24 cellular contexts compared by ENCODE assay signal in genomic region chr9:77885104-77885672, GRCh38.
DNase-seq lines count a peak whose midpoint lies in the region; ATAC-seq, FAIRE-seq and TF ChIP-seq lines count a peak whose summit lies in the region.
"Had no signal": no experiment of that assay in that cellular context is flagged by ENCODE, and none has a peak within 500 bp of the region (broad histone marks: within the 10 kb centered on the region; RNA-seq: fewer than 3 reads in every experiment).

No MANE protein-coding gene starts in this region.

- no peaks in the 10 kb centered on the region for H4K20me1 ChIP-seq in HCT116 (ENCODE audit: insufficient read depth)

- H3K27ac ChIP-seq in HCT116 (ENCODE audit: low read depth, low read length) (no peak overlapping the region), gastroesophageal sphincter (peak overlapping the region in 3 of 4 donors; percentile 28 to 69 (median 52)), parathyroid adenoma (no peak overlapping the region)
- H3K27ac ChIP-seq: lower lobe of right lung had no signal

- TF ChIP-seq CTCF in HCT116 (IDR thresholded peaks at IDR 0.05 in 2 of 3, conservative IDR thresholded peaks at IDR 0.05 in 1 of 3; ENCODE audit: borderline replicate concordance in 1 of 3, insufficient read depth in 1 of 3, low read depth in 2 of 3, low read length in 2 of 3) (no peak), WTC11 (IDR thresholded peaks at IDR 0.05) (no peak), gastroesophageal sphincter (IDR thresholded peaks at IDR 0.05) (no peak), parathyroid adenoma (IDR thresholded peaks at IDR 0.05) (no peak)

- H3K4me3 ChIP-seq in HCT116 (replicated peaks in 1 of 2; ENCODE audit: low read depth in 1 of 2, low read length in 2 of 2): no peak overlapping the region
- H3K4me3 ChIP-seq in gastroesophageal sphincter: no peak overlapping the region
- no peak overlapping the region for H3K4me3 ChIP-seq in parathyroid adenoma (ENCODE audit: low read depth, low read length)
- H3K4me3 ChIP-seq: coronary artery, lower lobe of right lung had no signal

- H3K9ac ChIP-seq in HCT116 (ENCODE audit: low read length): no peak overlapping the region
- H3K9ac ChIP-seq in parathyroid adenoma: no peak overlapping the region

- H3K27me3 Mint-ChIP-seq in WTC11 (ENCODE audit: low read depth): no peaks in the 10 kb centered on the region
- H3K27me3 Mint-ChIP-seq: CD4-positive, CD25-positive, alpha-beta regulatory T cell; T-helper 17 cell had no signal

- H3K79me2 ChIP-seq in HCT116 (ENCODE audit: insufficient read depth, low read length) (no peaks in the 10 kb centered on the region), parathyroid adenoma (no peaks in the 10 kb centered on the region)

- peaks cover 16 to 29% of the 10 kb centered on the region in 2 experiments for H3K4me1 ChIP-seq in HCT116 (ENCODE audit: control insufficient read depth in 1 of 2, insufficient read depth in 2 of 2, low read length in 2 of 2)
- H3K4me1 ChIP-seq in gastroesophageal sphincter: peaks cover 18 to 72% (median 22%) of the 10 kb centered on the region in 3 donors
- no peaks in the 10 kb centered on the region for H3K4me1 ChIP-seq in parathyroid adenoma

- H3K4me2 ChIP-seq in HCT116 (ENCODE audit: low read length): peak overlapping the region; percentile 39
- H3K4me2 ChIP-seq in parathyroid adenoma (ENCODE audit: low read length): peak overlapping the region; percentile 15

- ATAC-seq in HCT116: no peak
- ATAC-seq in WTC11: peak; percentile 27; the same call in 1 of the 2 replicates
- no peak for ATAC-seq in gastroesophageal sphincter
- ATAC-seq: lower lobe of right lung, T-helper 17 cell had no signal

- H3K9me3 ChIP-seq in HCT116 (ENCODE audit: control insufficient read depth in 1 of 2, insufficient read depth in 1 of 2, low read depth in 1 of 2, low read length in 2 of 2) (no peaks in the 10 kb centered on the region), gastroesophageal sphincter (no peaks in the 10 kb centered on the region), parathyroid adenoma (ENCODE audit: control insufficient read depth, low read length) (no peaks in the 10 kb centered on the region)
- H3K9me3 ChIP-seq: lower lobe of right lung had no signal

- RAD21 ChIA-PET in HCT116 (lab: Charles Lee; ENCODE audit: low non-redundant PET in 1 of 2, low total read pairs in 2 of 2, uncharacterized antibody in 2 of 2, unreplicated experiment in 2 of 2): no interaction called here

- H2AFZ ChIP-seq in HCT116 (ENCODE audit: low read depth, low read length, poor library complexity, severe bottlenecking) (no peak overlapping the region), parathyroid adenoma (no peak overlapping the region)

- POLR2A ChIA-PET in HCT116 (lab: Charles Lee): no interaction called here
- POLR2A ChIA-PET in WTC11 (lab: Charles Lee): interaction anchor here (1.3 kb wide), 1 partner anchor 26 kb away, joined by 3 read pairs; no protein-coding TSS in a partner anchor

- H3K4me1 Mint-ChIP-seq in WTC11: peaks cover 34% of the 10 kb centered on the region
- H3K4me1 Mint-ChIP-seq: naive B cell had no signal

- no peak for TF ChIP-seq POLR2A in HCT116 (IDR thresholded peaks at IDR 0.05; ENCODE audit: borderline replicate concordance, extremely low read depth, insufficient read depth, insufficient read length)
- no peak for TF ChIP-seq POLR2A in gastroesophageal sphincter (IDR thresholded peaks at IDR 0.05)

- no peaks in the 10 kb centered on the region for H3K9me3 Mint-ChIP-seq in WTC11
- H3K9me3 Mint-ChIP-seq: CD4-positive, CD25-positive, alpha-beta regulatory T cell; naive B cell had no signal

- DNase-seq in HCT116 (ENCODE audit: low read depth, low spot score) (no peak), WTC11 (ENCODE audit: low spot score) (no peak), DMS153 treated with DMSO at 0.1 percent for 48 hours (lab: John Stamatoyannopoulos, UW; ENCODE audit: unreplicated experiment) (no peak), AG20443 (ENCODE audit: low spot score) (no peak), GM19239 (ENCODE audit: insufficient read length, low spot score) (no peak), NCI-H748 (lab: John Stamatoyannopoulos, UW; ENCODE audit: unreplicated experiment) (no peak)
- DNase-seq: activated CD4-positive, alpha-beta T cell treated with anti-CD3 and anti-CD28 coated beads, Interleukin-2, amount 50 U/mL, for 4 hours; activated naive CD4-positive, alpha-beta T cell treated with Interleukin-2 at 50 U/mL for 16 hours; activated T-cell treated with anti-CD3 and anti-CD28 coated beads for 4 hours; CD4-positive, CD25-positive, alpha-beta regulatory T cell; DMS53; hippocampal formation; Kasumi-1; lower lobe of right lung; naive B cell; NCI-H1092 treated with DMSO at 0.1 percent for 48 hours; NCI-H526 treated with DMSO at 0.1 percent for 48 hours; SIG-M5; T-helper 17 cell had no signal

- CTCF ChIA-PET in HCT116 (lab: Charles Lee) (no interaction called here), WTC11 (lab: Charles Lee) (interaction anchor here (0.8 to 1.5 kb wide), 3 partner anchors 12 to 151 kb away, joined by 3 to 4 read pairs (median 4); no protein-coding TSS in a partner anchor)

- no peaks in the 10 kb centered on the region for H3K9me2 ChIP-seq in HCT116 (ENCODE audit: insufficient read depth)

- no TSS peak for BruUV-seq in HCT116 (replicated peaks; lab: Mats Ljungman, UMichigan)

- FAIRE-seq in GM19239 (lab: Jason Lieb, UNC): no peak
- FAIRE-seq: endometrium, islet of Langerhans had no signal

- TF ChIP-seq RAD21 in HCT116 (IDR thresholded peaks at IDR 0.05; ENCODE audit: low read depth): no peak

- no peak overlapping the region for H3K4me3 Mint-ChIP-seq in WTC11
- H3K4me3 Mint-ChIP-seq: CD4-positive, CD25-positive, alpha-beta regulatory T cell; naive B cell; T-helper 17 cell had no signal

- TF ChIP-seq EP300 in gastroesophageal sphincter (IDR thresholded peaks at IDR 0.05): no peak

- 6 to 32% methylated on average over 2 to 3 of the region's 3 CpGs for WGBS in gastroesophageal sphincter (ENCODE audit: low coverage in 1 of 2), 2 donors

- H3K36me3 ChIP-seq in HCT116 (ENCODE audit: control insufficient read depth in 1 of 2, insufficient read depth in 2 of 2, low read length in 2 of 2) (no peaks in the 10 kb centered on the region), gastroesophageal sphincter (no peaks in the 10 kb centered on the region), parathyroid adenoma (ENCODE audit: control insufficient read depth, insufficient read depth, low read length) (no peaks in the 10 kb centered on the region)
- H3K36me3 ChIP-seq: lower lobe of right lung had no signal

- intact Hi-C loops in HCT116 (cut with micrococcal nuclease): no loop called here

- no peaks in the 10 kb centered on the region for H3K27me3 ChIP-seq in HCT116 (ENCODE audit: insufficient read depth, low read length)
- H3K27me3 ChIP-seq in gastroesophageal sphincter: no peaks in the 10 kb centered on the region
- H3K27me3 ChIP-seq in parathyroid adenoma (ENCODE audit: control insufficient read depth, insufficient read depth, low read length): no peaks in the 10 kb centered on the region

- H3K36me3 Mint-ChIP-seq in WTC11: no peaks in the 10 kb centered on the region
- H3K36me3 Mint-ChIP-seq: naive B cell had no signal

- peak overlapping the region; percentile 71 for H3K27ac Mint-ChIP-seq in WTC11
- H3K27ac Mint-ChIP-seq: naive B cell, T-helper 17 cell had no signal

TF ChIP-seq in HCT116, 20 proteins besides CTCF, POLR2A, EP300 and RAD21 (continues in another document):
- no peak for TF ChIP-seq TCF7L2 (IDR thresholded peaks at IDR 0.05; ENCODE audit: borderline replicate concordance, extremely low read depth, insufficient read depth, insufficient read length)

TF ChIP-seq in WTC11, 78 proteins besides CTCF, POLR2A, EP300 and RAD21 (continues in another document):
- TF ChIP-seq SP1 (CRISPR knock-in tag; conservative IDR thresholded peaks at IDR 0.05) (no peak), E2F5 (CRISPR knock-in tag; IDR thresholded peaks at IDR 0.05) (no peak), ZNF512 (CRISPR knock-in tag; IDR thresholded peaks at IDR 0.05; ENCODE audit: borderline replicate concordance) (no peak), ZNF671 (CRISPR knock-in tag; IDR thresholded peaks at IDR 0.05) (no peak), TEAD4 (CRISPR knock-in tag; IDR thresholded peaks at IDR 0.05) (no peak), SMAD3 (CRISPR knock-in tag; IDR thresholded peaks at IDR 0.05; ENCODE audit: borderline replicate concordance) (no peak), MLX (CRISPR knock-in tag; IDR thresholded peaks at IDR 0.05) (no peak), GABPB1 (CRISPR knock-in tag; IDR thresholded peaks at IDR 0.05) (no peak)
- TF ChIP-seq, protein P1, sequence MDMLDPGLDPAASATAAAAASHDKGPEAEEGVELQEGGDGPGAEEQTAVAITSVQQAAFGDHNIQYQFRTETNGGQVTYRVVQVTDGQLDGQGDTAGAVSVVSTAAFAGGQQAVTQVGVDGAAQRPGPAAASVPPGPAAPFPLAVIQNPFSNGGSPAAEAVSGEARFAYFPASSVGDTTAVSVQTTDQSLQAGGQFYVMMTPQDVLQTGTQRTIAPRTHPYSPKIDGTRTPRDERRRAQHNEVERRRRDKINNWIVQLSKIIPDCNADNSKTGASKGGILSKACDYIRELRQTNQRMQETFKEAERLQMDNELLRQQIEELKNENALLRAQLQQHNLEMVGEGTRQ (CRISPR knock-in tag; IDR thresholded peaks at IDR 0.05): no peak

Comparison
In these comparisons a context has a peak if more than half of its experiments do, and no peak if none do; other contexts are left out.
1. H3K27ac ChIP-seq: peak in gastroesophageal sphincter (3 of 4); none in HCT116 (single experiment) and parathyroid adenoma (single experiment).